9 cellular contexts compared by ENCODE assay signal in genomic region chr7:11557627-11558026, GRCh38.
DNase-seq lines count a peak whose midpoint lies in the region; ATAC-seq and TF ChIP-seq lines count a peak whose summit lies in the region.
"Had no signal": no experiment of that assay in that cellular context is flagged by ENCODE, and none has a peak within 500 bp of the region (broad histone marks: within the 10 kb centered on the region; RNA-seq: fewer than 3 reads in every experiment).

No MANE protein-coding gene starts in this region.

- peaks cover 0 to 1% (median 0%) of the 10 kb centered on the region in 3 donors for H3K27me3 Mint-ChIP-seq in CD14-positive monocyte (ENCODE audit: low read depth in 3 of 3)
- H3K27me3 Mint-ChIP-seq: central memory CD8-positive, alpha-beta T cell had no signal

- no peak overlapping the region for H3K27ac Mint-ChIP-seq in CD14-positive monocyte

- DNase-seq in CD14-positive monocyte (ENCODE audit: low spot score) = no peak
- DNase-seq in SIG-M5 (lab: John Stamatoyannopoulos, UW) = peak; percentile 31
- DNase-seq in kidney glomerular epithelial cell (lab: John Stamatoyannopoulos, UW) = peak; percentile 23
- DNase-seq in UCSD-AML1 (lab: John Stamatoyannopoulos, UW; ENCODE audit: unreplicated experiment) = no peak
- no peak for DNase-seq in NCI-H2196 (lab: John Stamatoyannopoulos, UW; ENCODE audit: unreplicated experiment)

- peaks cover 6% of the 10 kb centered on the region for H3K4me1 Mint-ChIP-seq in CD14-positive monocyte
- H3K4me1 Mint-ChIP-seq: central memory CD8-positive, alpha-beta T cell had no signal

- peaks cover 5 to 19% (median 16%) of the 10 kb centered on the region in 7 donors for H3K9me3 Mint-ChIP-seq in CD14-positive monocyte

- peak; percentile 95 for ATAC-seq in GM19463 (IDR thresholded peaks at IDR 0.05; ENCODE audit: unreplicated experiment)
- peak; percentile 97 for ATAC-seq in HG03432 (IDR thresholded peaks at IDR 0.05; ENCODE audit: unreplicated experiment)
- no peak for ATAC-seq in activated CD4-positive, CD25-positive, alpha-beta regulatory T cell treated with anti-CD3 and anti-CD28 coated beads, Interleukin-2, amount 50 U/mL, for 24 hours

- H3K36me3 Mint-ChIP-seq in CD14-positive monocyte = no peaks in the 10 kb centered on the region

- intact Hi-C loops in CD14-positive monocyte (cut with micrococcal nuclease) = no loop called here

- peak; percentile 29 for TF ChIP-seq CTCF in CD14-positive monocyte (IDR thresholded peaks at IDR 0.05)

- H3K4me3 Mint-ChIP-seq in CD14-positive monocyte = no peak overlapping the region
- H3K4me3 Mint-ChIP-seq: central memory CD8-positive, alpha-beta T cell had no signal

Comparison
In these comparisons a context has a peak if more than half of its experiments do, and no peak if none do; other contexts are left out.
1. DNase-seq: peak in SIG-M5 (single experiment) and kidney glomerular epithelial cell (single experiment); none in CD14-positive monocyte (single experiment), UCSD-AML1 (single experiment) and NCI-H2196 (single experiment).
2. ATAC-seq: peak in GM19463 (single experiment) and HG03432 (single experiment); none in activated CD4-positive, CD25-positive, alpha-beta regulatory T cell treated with anti-CD3 and anti-CD28 coated beads, Interleukin-2, amount 50 U/mL, for 24 hours (0 of 2).